11 cellular contexts compared by ENCODE assay signal in the genomic region with DNA sequence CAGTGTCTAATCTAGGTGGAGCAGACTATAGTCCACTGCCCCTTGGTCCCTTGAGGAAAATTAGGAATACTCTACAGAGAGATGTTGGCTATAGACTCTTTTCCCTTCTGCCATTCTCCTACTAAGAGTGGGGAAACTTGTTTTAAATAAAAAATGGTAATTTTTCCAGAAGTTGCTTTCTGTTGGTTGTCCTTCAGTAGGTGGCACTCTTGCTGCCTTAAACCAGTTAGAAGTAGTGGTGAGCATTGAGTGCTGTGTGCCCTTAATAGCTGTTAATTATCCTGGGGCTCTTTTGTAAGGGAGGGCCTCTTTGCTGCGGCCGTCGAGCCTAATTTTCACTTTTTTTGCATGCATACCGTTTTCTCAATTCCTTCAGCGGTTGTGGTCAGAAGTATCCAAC. TPM values are rescaled to one million over a fixed set of nuclear protein-coding genes. Genes with fewer than 3 reads are reported as not detected.
DNase-seq lines count a peak whose midpoint lies in the region; ATAC-seq and TF ChIP-seq lines count a peak whose summit lies in the region.
"Had no signal": no experiment of that assay in that cellular context is flagged by ENCODE, and none has a peak within 500 bp of the region (broad histone marks: within the 10 kb centered on the region; RNA-seq: fewer than 3 reads in every experiment).

No MANE protein-coding gene starts in this region.

- H3K27ac ChIP-seq in DND-41 (ENCODE audit: low read length) (no peak overlapping the region), SJCRH30 (no peak overlapping the region)

- no peaks in the 10 kb centered on the region for H3K9me3 Mint-ChIP-seq in activated naive CD8-positive, alpha-beta T cell treated with anti-CD3 and anti-CD28 coated beads, Interleukin-2, amount 50 U/mL, for 24 hours
- no peaks in the 10 kb centered on the region for H3K9me3 Mint-ChIP-seq in natural killer cell treated with Interleukin-12 subunit alpha and Interleukin-12 subunit beta and Interleukin-15 and Interleukin-18, amount 100 ng/mL, for 72 hours

- peaks cover 63% of the 10 kb centered on the region for H3K79me2 ChIP-seq in DND-41 (ENCODE audit: insufficient read depth, low read length)

- peaks cover 15% of the 10 kb centered on the region for H3K36me3 Mint-ChIP-seq in activated naive CD8-positive, alpha-beta T cell treated with anti-CD3 and anti-CD28 coated beads, Interleukin-2, amount 50 U/mL, for 24 hours (ENCODE audit: low read depth)
- H3K36me3 Mint-ChIP-seq in natural killer cell treated with Interleukin-12 subunit alpha and Interleukin-12 subunit beta and Interleukin-15 and Interleukin-18, amount 100 ng/mL, for 72 hours = peaks cover 13% of the 10 kb centered on the region

- H3K4me2 ChIP-seq in DND-41 (ENCODE audit: insufficient read depth, low read length) = peak overlapping the region; percentile 14; the same call in 1 of the 2 replicates

- ATAC-seq in DND-41 (ENCODE audit: insufficient read depth, low read depth) (no peak), GM21825 (IDR thresholded peaks at IDR 0.05; ENCODE audit: unreplicated experiment) (no peak)
- ATAC-seq in activated naive CD8-positive, alpha-beta T cell treated with anti-CD3 and anti-CD28 coated beads, Interleukin-2, amount 50 U/mL, for 24 hours = no peak
- no peak for ATAC-seq in natural killer cell treated with Interleukin-12 subunit alpha and Interleukin-12 subunit beta and Interleukin-15 and Interleukin-18, amount 100 ng/mL, for 72 hours
- ATAC-seq: mucosa of descending colon, sciatic nerve had no signal

- no peak overlapping the region for H3K4me3 ChIP-seq in DND-41 (ENCODE audit: low read depth in 1 of 2, low read length in 2 of 2)
- H3K4me3 ChIP-seq in SJCRH30 = no peak overlapping the region
- H3K4me3 ChIP-seq: mucosa of descending colon had no signal

- peak; percentile 15 for TF ChIP-seq CTCF in DND-41 (IDR thresholded peaks at IDR 0.05; ENCODE audit: borderline replicate concordance, extremely low read depth, low read length, poor library complexity, severe bottlenecking)
- TF ChIP-seq CTCF in LNCAP (IDR thresholded peaks at IDR 0.05) = peak; percentile 8; the same call in 1 of the 2 replicates

- no peak overlapping the region for H3K4me3 Mint-ChIP-seq in activated naive CD8-positive, alpha-beta T cell treated with anti-CD3 and anti-CD28 coated beads, Interleukin-2, amount 50 U/mL, for 24 hours
- no peak overlapping the region for H3K4me3 Mint-ChIP-seq in natural killer cell treated with Interleukin-12 subunit alpha and Interleukin-12 subunit beta and Interleukin-15 and Interleukin-18, amount 100 ng/mL, for 72 hours

- no peak overlapping the region for H3K9ac ChIP-seq in DND-41 (ENCODE audit: low read depth, low read length)

- no peaks in the 10 kb centered on the region; the same call in 1 of the 2 replicates for H4K20me1 ChIP-seq in DND-41 (ENCODE audit: insufficient read depth, low read length)

- peaks cover 47% of the 10 kb centered on the region for H3K4me1 Mint-ChIP-seq in activated naive CD8-positive, alpha-beta T cell treated with anti-CD3 and anti-CD28 coated beads, Interleukin-2, amount 50 U/mL, for 24 hours
- peaks cover 34 to 41% of the 10 kb centered on the region in 2 donors for H3K4me1 Mint-ChIP-seq in natural killer cell treated with Interleukin-12 subunit alpha and Interleukin-12 subunit beta and Interleukin-15 and Interleukin-18, amount 100 ng/mL, for 72 hours (ENCODE audit: low read depth in 2 of 2)

- DNase-seq in DND-41 (no peak), HuH-7.5 (ENCODE audit: low spot score) (no peak), SJCRH30 (no peak)
- no peak for DNase-seq in activated naive CD8-positive, alpha-beta T cell treated with anti-CD3 and anti-CD28 coated beads, Interleukin-2, amount 50 U/mL, for 24 hours
- no peak for DNase-seq in natural killer cell treated with Interleukin-12 subunit alpha and Interleukin-12 subunit beta and Interleukin-15 and Interleukin-18, amount 100 ng/mL, for 72 hours (ENCODE audit: low spot score)
- DNase-seq: Caco-2, mucosa of descending colon, NCI-H510A treated with DMSO at 0.1 percent for 48 hours had no signal

- H3K27me3 ChIP-seq in DND-41 (ENCODE audit: insufficient read depth, low read length, poor library complexity) (no peaks in the 10 kb centered on the region), SJCRH30 (no peaks in the 10 kb centered on the region)

- H3K9me3 ChIP-seq in DND-41 (ENCODE audit: insufficient read depth, low read length, severe bottlenecking) = no peaks in the 10 kb centered on the region
- H3K9me3 ChIP-seq in SJCRH30 (replicated peaks) = no peaks in the 10 kb centered on the region
- H3K9me3 ChIP-seq: Caco-2, mucosa of descending colon had no signal

- peaks cover 39% of the 10 kb centered on the region for H3K36me3 ChIP-seq in DND-41 (ENCODE audit: insufficient read depth, low read length)
- H3K36me3 ChIP-seq in SJCRH30 = peaks cover 4% of the 10 kb centered on the region; the same call in 1 of the 2 replicates

- no peak overlapping the region for H2AFZ ChIP-seq in DND-41 (ENCODE audit: low read depth, low read length)

- peak overlapping the region; percentile 48 for H3K27ac Mint-ChIP-seq in activated naive CD8-positive, alpha-beta T cell treated with anti-CD3 and anti-CD28 coated beads, Interleukin-2, amount 50 U/mL, for 24 hours
- peak overlapping the region; percentile 96 to 97 for H3K27ac Mint-ChIP-seq in natural killer cell treated with Interleukin-12 subunit alpha and Interleukin-12 subunit beta and Interleukin-15 and Interleukin-18, amount 100 ng/mL, for 72 hours

- H3K4me1 ChIP-seq in DND-41 (ENCODE audit: insufficient read depth, low read length) (peaks cover 33% of the 10 kb centered on the region), SJCRH30 (peaks cover 5% of the 10 kb centered on the region)

- no peaks in the 10 kb centered on the region for H3K27me3 Mint-ChIP-seq in activated naive CD8-positive, alpha-beta T cell treated with anti-CD3 and anti-CD28 coated beads, Interleukin-2, amount 50 U/mL, for 24 hours
- H3K27me3 Mint-ChIP-seq in natural killer cell treated with Interleukin-12 subunit alpha and Interleukin-12 subunit beta and Interleukin-15 and Interleukin-18, amount 100 ng/mL, for 72 hours = no peaks in the 10 kb centered on the region

RNA-seq across cellular contexts. Expression of a gene that starts 2.8 kb away (rescaled TPM):
- total RNA-seq in natural killer cell treated with Interleukin-12 subunit alpha and Interleukin-12 subunit beta and Interleukin-15 and Interleukin-18, amount 100 ng/mL, for 72 hours = 10 to 100 TPM; 53.9 to 74.1 TPM
- 39.1 and 45.2 TPM in 2 replicates for total RNA-seq in SJCRH30 (2014; rRNA removed; shearing (Covaris generic))
